ENCODE assay signal across 27 cellular contexts in the genomic region with DNA sequence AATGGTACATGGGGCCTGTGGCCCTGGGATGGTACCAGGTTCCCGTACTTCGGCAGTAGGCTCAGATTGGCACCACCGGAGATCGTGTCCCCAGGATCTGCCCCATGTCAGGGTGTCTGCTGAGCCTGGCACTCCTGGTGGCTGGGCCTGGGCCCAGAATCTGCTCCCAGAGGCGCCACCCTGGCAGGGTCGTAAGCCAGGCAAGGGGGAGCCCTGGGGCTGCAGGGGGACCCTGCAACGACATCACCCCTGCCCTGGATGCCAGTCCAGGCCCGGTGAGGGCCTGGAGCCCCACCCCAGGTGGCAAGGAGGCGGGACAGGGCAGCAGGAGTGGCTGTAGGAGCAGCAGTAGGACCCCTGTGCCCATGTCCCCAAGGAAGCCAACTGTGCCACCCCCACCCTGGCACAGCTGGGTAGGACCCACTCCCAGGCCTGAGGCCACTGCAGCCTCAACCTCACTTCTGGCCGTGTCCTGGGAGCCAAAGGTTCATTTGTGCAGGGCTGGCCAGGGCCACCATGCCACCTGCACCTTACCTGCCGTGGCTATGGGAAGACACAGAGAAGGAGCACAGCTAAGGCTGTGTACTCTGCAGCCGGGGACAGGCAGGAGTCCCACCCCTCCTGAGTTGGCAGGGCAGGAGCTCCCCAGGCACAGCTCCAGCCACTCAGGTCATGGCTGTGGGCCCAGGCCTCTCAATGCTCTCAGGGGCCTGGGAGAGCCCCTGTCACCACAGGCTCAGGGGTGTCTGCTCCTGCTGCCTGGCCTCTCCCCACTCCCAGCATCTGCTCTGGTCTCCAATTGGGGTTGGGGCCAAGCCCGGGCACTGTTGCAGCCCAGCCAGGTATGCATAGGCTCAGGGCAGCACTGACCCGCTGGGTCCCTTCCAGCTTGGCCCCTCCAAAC.
DNase-seq lines count a peak whose midpoint lies in the region; ATAC-seq, FAIRE-seq and TF ChIP-seq lines count a peak whose summit lies in the region.
"Had no signal": no experiment of that assay in that cellular context is flagged by ENCODE, and none has a peak within 500 bp of the region (broad histone marks: within the 10 kb centered on the region; RNA-seq: fewer than 3 reads in every experiment).

No MANE protein-coding gene starts in this region.

- no peak overlapping the region for H3K27ac ChIP-seq in H1 (ENCODE audit: low read depth, low read length)
- H3K27ac ChIP-seq in layer of hippocampus (ENCODE audit: low read depth, low read length): peak overlapping the region; percentile 2
- H3K27ac ChIP-seq in psoas muscle: no peak overlapping the region
- H3K27ac ChIP-seq in SJCRH30: no peak overlapping the region
- H3K27ac ChIP-seq: BLaER1, gastroesophageal sphincter had no signal

- H3K18ac ChIP-seq in H1 (ENCODE audit: extremely low read depth, low read length): no peak overlapping the region

- no peak for FAIRE-seq in H1 (lab: Jason Lieb, UNC)
- FAIRE-seq: G401.6, HTR-8/SVneo, islet of Langerhans, small intestine had no signal

- intact Hi-C loops in psoas muscle (cut with DNase I): no loop called here

- H3K4me3 ChIP-seq in H1 (ENCODE audit: extremely low read depth in 1 of 4, insufficient read depth in 2 of 4, low read depth in 3 of 4, low read length in 4 of 4): no peak overlapping the region
- no peak overlapping the region for H3K4me3 ChIP-seq in psoas muscle
- no peak overlapping the region for H3K4me3 ChIP-seq in SJCRH30
- H3K4me3 ChIP-seq: BLaER1, gastroesophageal sphincter, HAP-1 had no signal

- H4K91ac ChIP-seq in H1 (replicated peaks; ENCODE audit: insufficient read length, low read length): no peak overlapping the region

- TF ChIP-seq EP300 in H1 (IDR thresholded peaks at IDR 0.05; ENCODE audit: borderline replicate concordance in 1 of 2, low read depth in 2 of 2, low read length in 2 of 2): no peak

- no peak overlapping the region for H3K14ac ChIP-seq in H1 (ENCODE audit: insufficient read length)

- H3K36me3 ChIP-seq in H1 (ENCODE audit: control insufficient read depth in 2 of 4, insufficient read depth in 4 of 4, low read length in 3 of 4) (no peaks in the 10 kb centered on the region), psoas muscle (ENCODE audit: insufficient read depth in 1 of 2, low read depth in 1 of 2) (no peaks in the 10 kb centered on the region), SJCRH30 (0 out of 2 replicates have a peak, but pooled peaks cover 2% of the 10 kb centered on the region)
- H3K36me3 ChIP-seq: gastroesophageal sphincter, HAP-1 had no signal

- H3K27ac Mint-ChIP-seq in stimulated activated effector memory CD8-positive, alpha-beta T cell treated with anti-CD3 and anti-CD28 coated beads, Interleukin-12 subunit alpha, Interleukin-12 subunit beta, amount 100 ng/mL, for 72 hours: no peak overlapping the region
- H3K27ac Mint-ChIP-seq: activated T-cell treated with anti-CD3 and anti-CD28 coated beads, Interleukin-2, amount 50 U/mL, for 24 hours; T-helper 2 cell treated with Interferon-gamma antibody and Interleukin-4, amounts not matched to agents 5 μg/mL and 100 μg/mL, for 36 hours had no signal

- H2BK12ac ChIP-seq in H1 (ENCODE audit: low read depth, low read length): no peak overlapping the region

- peaks cover 0 to 67% of the 10 kb centered on the region in 2 experiments; a peak in 2 of 4 replicates for H3K79me2 ChIP-seq in H1 (ENCODE audit: control insufficient read depth in 1 of 2, insufficient read depth in 2 of 2, low read length in 2 of 2)

- H3K4me1 Mint-ChIP-seq in stimulated activated effector memory CD8-positive, alpha-beta T cell treated with anti-CD3 and anti-CD28 coated beads, Interleukin-12 subunit alpha, Interleukin-12 subunit beta, amount 100 ng/mL, for 72 hours: peaks cover 6% of the 10 kb centered on the region

- H4K8ac ChIP-seq in H1 (ENCODE audit: extremely low read depth, insufficient read depth, low read length): peak overlapping the region; percentile 68; the same call in 1 of the 2 replicates

- H3K4me3 Mint-ChIP-seq in stimulated activated effector memory CD8-positive, alpha-beta T cell treated with anti-CD3 and anti-CD28 coated beads, Interleukin-12 subunit alpha, Interleukin-12 subunit beta, amount 100 ng/mL, for 72 hours: no peak overlapping the region
- H3K4me3 Mint-ChIP-seq: activated T-cell treated with anti-CD3 and anti-CD28 coated beads, Interleukin-2, amount 50 U/mL, for 24 hours; T-helper 2 cell treated with Interferon-gamma antibody and Interleukin-4, amounts not matched to agents 5 μg/mL and 100 μg/mL, for 36 hours had no signal

- no peak overlapping the region for H3K4me2 ChIP-seq in H1 (ENCODE audit: insufficient read depth in 1 of 2, low read depth in 2 of 2, low read length in 2 of 2)
- H3K4me2 ChIP-seq: BLaER1 had no signal

- no peak overlapping the region for H2BK5ac ChIP-seq in H1 (ENCODE audit: low read depth, low read length)

- no peaks in the 10 kb centered on the region for H3K9me3 Mint-ChIP-seq in stimulated activated effector memory CD8-positive, alpha-beta T cell treated with anti-CD3 and anti-CD28 coated beads, Interleukin-12 subunit alpha, Interleukin-12 subunit beta, amount 100 ng/mL, for 72 hours
- H3K9me3 Mint-ChIP-seq: T-helper 2 cell treated with Interferon-gamma antibody and Interleukin-4, amounts not matched to agents 5 μg/mL and 100 μg/mL, for 36 hours had no signal

- H3K27me3 ChIP-seq in H1 (replicated peaks in 1 of 4; ENCODE audit: control insufficient read depth in 3 of 4, extremely low read depth in 1 of 4, insufficient read depth in 3 of 4, low read length in 3 of 4): no peaks in the 10 kb centered on the region
- no peaks in the 10 kb centered on the region for H3K27me3 ChIP-seq in layer of hippocampus (ENCODE audit: control insufficient read depth, insufficient read depth, low read length)
- H3K27me3 ChIP-seq in psoas muscle (ENCODE audit: insufficient read depth in 3 of 3, low read length in 2 of 3): no peaks in the 10 kb centered on the region
- no peaks in the 10 kb centered on the region for H3K27me3 ChIP-seq in SJCRH30
- H3K27me3 ChIP-seq: BLaER1, gastroesophageal sphincter had no signal

- CTCF ChIA-PET in H1 (lab: Charles Lee; ENCODE audit: partially characterized antibody): no interaction called here

- H4K5ac ChIP-seq in H1 (ENCODE audit: insufficient read length, low read depth, low read length): no peak overlapping the region

- H2BK120ac ChIP-seq in H1 (replicated peaks; ENCODE audit: low read depth, low read length): no peak overlapping the region

- H3K9ac ChIP-seq in H1 (replicated peaks in 1 of 4; ENCODE audit: extremely low read depth in 1 of 4, low read depth in 3 of 4, low read length in 3 of 4): no peak overlapping the region
- H3K9ac ChIP-seq: BLaER1 had no signal

- no peaks in the 10 kb centered on the region for H3K9me3 ChIP-seq in H1 (ENCODE audit: insufficient read depth in 2 of 2, low read depth in 1 of 2, low read length in 1 of 2)
- H3K9me3 ChIP-seq in psoas muscle: no peaks in the 10 kb centered on the region
- H3K9me3 ChIP-seq in SJCRH30 (replicated peaks): no peaks in the 10 kb centered on the region
- H3K9me3 ChIP-seq: gastroesophageal sphincter, HAP-1 had no signal

- H3K36me3 Mint-ChIP-seq in stimulated activated effector memory CD8-positive, alpha-beta T cell treated with anti-CD3 and anti-CD28 coated beads, Interleukin-12 subunit alpha, Interleukin-12 subunit beta, amount 100 ng/mL, for 72 hours: no peaks in the 10 kb centered on the region

- ATAC-seq in psoas muscle (peak; percentile 27 to 63 (median 54)), GM21447 (IDR thresholded peaks at IDR 0.05; ENCODE audit: unreplicated experiment) (no peak), GM18867 (IDR thresholded peaks at IDR 0.05; ENCODE audit: unreplicated experiment) (no peak)
- no peak for ATAC-seq in stimulated activated effector memory CD8-positive, alpha-beta T cell treated with anti-CD3 and anti-CD28 coated beads, Interleukin-12 subunit alpha, Interleukin-12 subunit beta, amount 100 ng/mL, for 72 hours
- ATAC-seq: gastroesophageal sphincter had no signal

- peaks cover 0 to 8% of the 10 kb centered on the region in 2 experiments for H4K20me1 ChIP-seq in H1 (replicated peaks in 1 of 2; ENCODE audit: control insufficient read depth in 1 of 2, insufficient read depth in 2 of 2, low read length in 2 of 2)

- no peak overlapping the region for H2BK20ac ChIP-seq in H1 (ENCODE audit: low read length)

- H3K23me2 ChIP-seq in H1 (ENCODE audit: low read depth, low read length): no peaks in the 10 kb centered on the region

- H2AK5ac ChIP-seq in H1 (ENCODE audit: low read depth, low read length): no peak overlapping the region

- no peak overlapping the region for H2BK15ac ChIP-seq in H1 (ENCODE audit: low read length)

- no peak for TF ChIP-seq RAD21 in H1 (IDR thresholded peaks at IDR 0.05 in 1 of 2, conservative IDR thresholded peaks at IDR 0.05 in 1 of 2; ENCODE audit: low read depth in 2 of 2, low read length in 2 of 2)

- H2AFZ ChIP-seq in H1 (ENCODE audit: low read length): no peak overlapping the region

- 83% methylated on average over 13 of the region's 14 CpGs; no CpG with 5 or more reads in 1 of the 2 experiments for WGBS in H1 (ENCODE audit: extremely low coverage in 1 of 2, insufficient coverage in 1 of 2, insufficient read length in 1 of 2, insufficient replicate concordance in 2 of 2, low coverage in 1 of 2, low lambda C conversion rate in 2 of 2, missing lambda C conversion rate in 1 of 2), 2 experiments
- 45 to 80% (median 53%) methylated on average over 13 to 14 of the region's 14 CpGs for WGBS in psoas muscle, 3 donors

- TF ChIP-seq POLR2A in H1 (IDR thresholded peaks at IDR 0.05; ENCODE audit: control extremely low read depth in 1 of 2, low read depth in 2 of 2, low read length in 2 of 2): no peak

- POLR2A ChIA-PET in H1 (lab: Charles Lee; ENCODE audit: partially characterized antibody): no interaction called here

- TF ChIP-seq CTCF in H1 (IDR thresholded peaks at IDR 0.05; ENCODE audit: control extremely low read depth in 1 of 3, insufficient read depth in 1 of 3, low read depth in 1 of 3, low read length in 3 of 3) (no peak), psoas muscle (IDR thresholded peaks at IDR 0.05) (no peak)

- H3K79me1 ChIP-seq in H1 (ENCODE audit: low read depth, low read length): 0 out of 2 replicates have a peak, but pooled peaks cover 1% of the 10 kb centered on the region

- peak; percentile 42 for DNase-seq in NCI-H1092 (lab: John Stamatoyannopoulos, UW)
- DNase-seq in H1 (ENCODE audit: low read depth in 1 of 2, low spot score in 2 of 2): no peak
- peak; percentile 15 to 54 for DNase-seq in psoas muscle
- no peak for DNase-seq in SJCRH30
- no peak for DNase-seq in stimulated activated effector memory CD8-positive, alpha-beta T cell treated with anti-CD3 and anti-CD28 coated beads, Interleukin-12 subunit alpha, Interleukin-12 subunit beta, amount 100 ng/mL, for 72 hours (ENCODE audit: low spot score in 2 of 2)
- DNase-seq: activated CD4-positive, alpha-beta T cell treated with anti-CD3 and anti-CD28 coated beads for 4 hours; activated T-cell treated with anti-CD3 and anti-CD28 coated beads, Interleukin-2, amount 50 U/mL, for 24 hours; cerebellar nuclear complex; KBM-7; mesendoderm; MM.1S; NCI-H1436; occipital lobe; SHP77; small intestine; stimulated activated CD4-positive, alpha-beta T cell treated with anti-CD3 and anti-CD28 coated beads, Interleukin-1b, Interleukin-23, amount 100 ng/mL, for 48 hours; trophoblast cell had no signal

- no peak overlapping the region for H3K23ac ChIP-seq in H1 (ENCODE audit: insufficient read length)

- H3K4me1 ChIP-seq in H1 (replicated peaks in 1 of 4; ENCODE audit: control insufficient read depth in 3 of 4, insufficient read depth in 4 of 4, low read length in 3 of 4): no peaks in the 10 kb centered on the region
- H3K4me1 ChIP-seq in psoas muscle: peaks cover 40% of the 10 kb centered on the region
- no peaks in the 10 kb centered on the region for H3K4me1 ChIP-seq in SJCRH30
- H3K4me1 ChIP-seq: BLaER1 had no signal

- no peak overlapping the region for H3K56ac ChIP-seq in H1 (replicated peaks; ENCODE audit: insufficient read length, low read depth, low read length)

- no peak overlapping the region for H3K4ac ChIP-seq in H1 (replicated peaks; ENCODE audit: insufficient read length, low read depth, low read length)

Comparison
In these comparisons a context has a peak if more than half of its experiments do, and no peak if none do; other contexts are left out.
1. DNase-seq: peak in NCI-H1092 (single experiment) and psoas muscle (2 of 2); none in H1 (0 of 2), SJCRH30 (0 of 2) and stimulated activated effector memory CD8-positive, alpha-beta T cell treated with anti-CD3 and anti-CD28 coated beads, Interleukin-12 subunit alpha, Interleukin-12 subunit beta, amount 100 ng/mL, for 72 hours (0 of 2).
2. ATAC-seq: peak in psoas muscle (4 of 4); none in GM21447 (single experiment), stimulated activated effector memory CD8-positive, alpha-beta T cell treated with anti-CD3 and anti-CD28 coated beads, Interleukin-12 subunit alpha, Interleukin-12 subunit beta, amount 100 ng/mL, for 72 hours (single experiment) and GM18867 (single experiment).